In the genomic region with DNA sequence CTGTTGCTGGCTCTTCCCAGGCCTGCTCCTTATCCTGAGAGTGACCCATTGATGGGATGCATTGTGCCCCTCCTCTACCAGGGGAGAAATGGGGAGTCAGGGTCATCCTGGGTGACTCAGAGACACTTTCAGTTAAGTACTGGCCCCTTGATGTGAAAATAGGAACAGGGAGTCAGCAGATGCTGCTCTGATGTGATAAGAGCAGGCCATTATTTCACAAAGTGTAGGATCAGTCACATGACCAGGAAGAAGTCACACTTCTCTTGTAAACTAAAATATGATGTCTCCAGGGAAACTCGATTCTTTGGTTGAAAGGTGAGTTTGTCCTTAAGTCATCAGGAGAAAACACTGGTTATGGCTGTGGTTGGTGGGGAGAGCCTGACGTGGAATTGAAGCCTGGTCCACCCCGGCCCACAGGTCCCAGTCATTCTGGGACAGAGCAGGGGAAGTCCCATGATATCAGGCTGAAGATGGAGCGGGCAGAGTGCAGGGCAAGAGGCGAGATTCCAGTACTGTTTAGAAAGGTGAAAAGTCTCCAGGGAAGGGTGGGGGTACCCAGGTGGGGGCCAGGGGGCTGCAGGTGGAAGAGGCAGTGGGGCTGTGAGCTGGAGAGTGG, we compare ENCODE assay signal across 1 cellular context.
TF ChIP-seq lines count a peak whose summit lies in the region.

No MANE protein-coding gene starts in this region.

TF ChIP-seq in K562, 482 proteins besides CTCF, POLR2A, EP300 and RAD21 (continued from another document and continues in another):
- TF ChIP-seq, protein P1, sequence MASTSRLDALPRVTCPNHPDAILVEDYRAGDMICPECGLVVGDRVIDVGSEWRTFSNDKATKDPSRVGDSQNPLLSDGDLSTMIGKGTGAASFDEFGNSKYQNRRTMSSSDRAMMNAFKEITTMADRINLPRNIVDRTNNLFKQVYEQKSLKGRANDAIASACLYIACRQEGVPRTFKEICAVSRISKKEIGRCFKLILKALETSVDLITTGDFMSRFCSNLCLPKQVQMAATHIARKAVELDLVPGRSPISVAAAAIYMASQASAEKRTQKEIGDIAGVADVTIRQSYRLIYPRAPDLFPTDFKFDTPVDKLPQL (IDR thresholded peaks at IDR 0.05; ENCODE audit: extremely low read depth, insufficient read length), result no peak
- TF ChIP-seq CBFA2T2 (conservative IDR thresholded peaks at IDR 0.05) (0 out of 2 replicates have a peak, but pooled peaks have one; percentile 20), PTBP1 (IDR thresholded peaks at IDR 0.05; ENCODE audit: low read depth, low read length) (no peak), CHD4 (IDR thresholded peaks at IDR 0.05; ENCODE audit: insufficient read depth, insufficient replicate concordance, low read depth, low read length, poor library complexity, severe bottlenecking) (no peak), ZC3H11A (IDR thresholded peaks at IDR 0.05; ENCODE audit: low read depth, low read length) (no peak), HSF4 (CRISPR knock-in tag; IDR thresholded peaks at IDR 0.05; ENCODE audit: borderline replicate concordance) (no peak), COPS2 (conservative IDR thresholded peaks at IDR 0.05) (no peak), CEBPB (tag; IDR thresholded peaks at IDR 0.05) (peak; percentile 37), MIER1 (IDR thresholded peaks at IDR 0.05; ENCODE audit: low read depth) (no peak)
- TF ChIP-seq, protein P2, sequence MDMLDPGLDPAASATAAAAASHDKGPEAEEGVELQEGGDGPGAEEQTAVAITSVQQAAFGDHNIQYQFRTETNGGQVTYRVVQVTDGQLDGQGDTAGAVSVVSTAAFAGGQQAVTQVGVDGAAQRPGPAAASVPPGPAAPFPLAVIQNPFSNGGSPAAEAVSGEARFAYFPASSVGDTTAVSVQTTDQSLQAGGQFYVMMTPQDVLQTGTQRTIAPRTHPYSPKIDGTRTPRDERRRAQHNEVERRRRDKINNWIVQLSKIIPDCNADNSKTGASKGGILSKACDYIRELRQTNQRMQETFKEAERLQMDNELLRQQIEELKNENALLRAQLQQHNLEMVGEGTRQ (CRISPR knock-in tag; IDR thresholded peaks at IDR 0.05), result peak; percentile 52; the same call in 1 of the 2 replicates
- TF ChIP-seq, protein P3, sequence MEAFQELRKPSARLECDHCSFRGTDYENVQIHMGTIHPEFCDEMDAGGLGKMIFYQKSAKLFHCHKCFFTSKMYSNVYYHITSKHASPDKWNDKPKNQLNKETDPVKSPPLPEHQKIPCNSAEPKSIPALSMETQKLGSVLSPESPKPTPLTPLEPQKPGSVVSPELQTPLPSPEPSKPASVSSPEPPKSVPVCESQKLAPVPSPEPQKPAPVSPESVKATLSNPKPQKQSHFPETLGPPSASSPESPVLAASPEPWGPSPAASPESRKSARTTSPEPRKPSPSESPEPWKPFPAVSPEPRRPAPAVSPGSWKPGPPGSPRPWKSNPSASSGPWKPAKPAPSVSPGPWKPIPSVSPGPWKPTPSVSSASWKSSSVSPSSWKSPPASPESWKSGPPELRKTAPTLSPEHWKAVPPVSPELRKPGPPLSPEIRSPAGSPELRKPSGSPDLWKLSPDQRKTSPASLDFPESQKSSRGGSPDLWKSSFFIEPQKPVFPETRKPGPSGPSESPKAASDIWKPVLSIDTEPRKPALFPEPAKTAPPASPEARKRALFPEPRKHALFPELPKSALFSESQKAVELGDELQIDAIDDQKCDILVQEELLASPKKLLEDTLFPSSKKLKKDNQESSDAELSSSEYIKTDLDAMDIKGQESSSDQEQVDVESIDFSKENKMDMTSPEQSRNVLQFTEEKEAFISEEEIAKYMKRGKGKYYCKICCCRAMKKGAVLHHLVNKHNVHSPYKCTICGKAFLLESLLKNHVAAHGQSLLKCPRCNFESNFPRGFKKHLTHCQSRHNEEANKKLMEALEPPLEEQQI (IDR thresholded peaks at IDR 0.05), result no peak
- TF ChIP-seq, protein P4, sequence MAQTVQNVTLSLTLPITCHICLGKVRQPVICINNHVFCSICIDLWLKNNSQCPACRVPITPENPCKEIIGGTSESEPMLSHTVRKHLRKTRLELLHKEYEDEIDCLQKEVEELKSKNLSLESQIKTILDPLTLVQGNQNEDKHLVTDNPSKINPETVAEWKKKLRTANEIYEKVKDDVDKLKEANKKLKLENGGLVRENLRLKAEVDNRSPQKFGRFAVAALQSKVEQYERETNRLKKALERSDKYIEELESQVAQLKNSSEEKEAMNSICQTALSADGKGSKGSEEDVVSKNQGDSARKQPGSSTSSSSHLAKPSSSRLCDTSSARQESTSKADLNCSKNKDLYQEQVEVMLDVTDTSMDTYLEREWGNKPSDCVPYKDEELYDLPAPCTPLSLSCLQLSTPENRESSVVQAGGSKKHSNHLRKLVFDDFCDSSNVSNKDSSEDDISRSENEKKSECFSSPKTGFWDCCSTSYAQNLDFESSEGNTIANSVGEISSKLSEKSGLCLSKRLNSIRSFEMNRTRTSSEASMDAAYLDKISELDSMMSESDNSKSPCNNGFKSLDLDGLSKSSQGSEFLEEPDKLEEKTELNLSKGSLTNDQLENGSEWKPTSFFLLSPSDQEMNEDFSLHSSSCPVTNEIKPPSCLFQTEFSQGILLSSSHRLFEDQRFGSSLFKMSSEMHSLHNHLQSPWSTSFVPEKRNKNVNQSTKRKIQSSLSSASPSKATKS (CRISPR knock-in tag; IDR thresholded peaks at IDR 0.05), result no peak
- TF ChIP-seq, protein P5, sequence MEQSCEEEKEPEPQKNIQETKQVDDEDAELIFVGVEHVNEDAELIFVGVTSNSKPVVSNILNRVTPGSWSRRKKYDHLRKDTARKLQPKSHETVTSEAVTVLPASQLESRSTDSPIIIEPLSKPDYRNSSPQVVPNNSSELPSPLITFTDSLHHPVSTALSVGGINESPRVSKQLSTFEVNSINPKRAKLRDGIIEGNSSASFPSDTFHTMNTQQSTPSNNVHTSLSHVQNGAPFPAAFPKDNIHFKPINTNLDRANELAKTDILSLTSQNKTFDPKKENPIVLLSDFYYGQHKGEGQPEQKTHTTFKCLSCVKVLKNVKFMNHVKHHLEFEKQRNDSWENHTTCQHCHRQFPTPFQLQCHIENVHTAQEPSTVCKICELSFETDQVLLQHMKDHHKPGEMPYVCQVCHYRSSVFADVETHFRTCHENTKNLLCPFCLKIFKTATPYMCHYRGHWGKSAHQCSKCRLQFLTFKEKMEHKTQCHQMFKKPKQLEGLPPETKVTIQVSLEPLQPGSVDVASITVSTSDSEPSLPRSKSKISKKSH (CRISPR knock-in tag; IDR thresholded peaks at IDR 0.05), result no peak
- TF ChIP-seq, protein P6, sequence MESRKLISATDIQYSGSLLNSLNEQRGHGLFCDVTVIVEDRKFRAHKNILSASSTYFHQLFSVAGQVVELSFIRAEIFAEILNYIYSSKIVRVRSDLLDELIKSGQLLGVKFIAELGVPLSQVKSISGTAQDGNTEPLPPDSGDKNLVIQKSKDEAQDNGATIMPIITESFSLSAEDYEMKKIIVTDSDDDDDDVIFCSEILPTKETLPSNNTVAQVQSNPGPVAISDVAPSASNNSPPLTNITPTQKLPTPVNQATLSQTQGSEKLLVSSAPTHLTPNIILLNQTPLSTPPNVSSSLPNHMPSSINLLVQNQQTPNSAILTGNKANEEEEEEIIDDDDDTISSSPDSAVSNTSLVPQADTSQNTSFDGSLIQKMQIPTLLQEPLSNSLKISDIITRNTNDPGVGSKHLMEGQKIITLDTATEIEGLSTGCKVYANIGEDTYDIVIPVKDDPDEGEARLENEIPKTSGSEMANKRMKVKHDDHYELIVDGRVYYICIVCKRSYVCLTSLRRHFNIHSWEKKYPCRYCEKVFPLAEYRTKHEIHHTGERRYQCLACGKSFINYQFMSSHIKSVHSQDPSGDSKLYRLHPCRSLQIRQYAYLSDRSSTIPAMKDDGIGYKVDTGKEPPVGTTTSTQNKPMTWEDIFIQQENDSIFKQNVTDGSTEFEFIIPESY (CRISPR knock-in tag; IDR thresholded peaks at IDR 0.05), result no peak
- TF ChIP-seq, protein P7, sequence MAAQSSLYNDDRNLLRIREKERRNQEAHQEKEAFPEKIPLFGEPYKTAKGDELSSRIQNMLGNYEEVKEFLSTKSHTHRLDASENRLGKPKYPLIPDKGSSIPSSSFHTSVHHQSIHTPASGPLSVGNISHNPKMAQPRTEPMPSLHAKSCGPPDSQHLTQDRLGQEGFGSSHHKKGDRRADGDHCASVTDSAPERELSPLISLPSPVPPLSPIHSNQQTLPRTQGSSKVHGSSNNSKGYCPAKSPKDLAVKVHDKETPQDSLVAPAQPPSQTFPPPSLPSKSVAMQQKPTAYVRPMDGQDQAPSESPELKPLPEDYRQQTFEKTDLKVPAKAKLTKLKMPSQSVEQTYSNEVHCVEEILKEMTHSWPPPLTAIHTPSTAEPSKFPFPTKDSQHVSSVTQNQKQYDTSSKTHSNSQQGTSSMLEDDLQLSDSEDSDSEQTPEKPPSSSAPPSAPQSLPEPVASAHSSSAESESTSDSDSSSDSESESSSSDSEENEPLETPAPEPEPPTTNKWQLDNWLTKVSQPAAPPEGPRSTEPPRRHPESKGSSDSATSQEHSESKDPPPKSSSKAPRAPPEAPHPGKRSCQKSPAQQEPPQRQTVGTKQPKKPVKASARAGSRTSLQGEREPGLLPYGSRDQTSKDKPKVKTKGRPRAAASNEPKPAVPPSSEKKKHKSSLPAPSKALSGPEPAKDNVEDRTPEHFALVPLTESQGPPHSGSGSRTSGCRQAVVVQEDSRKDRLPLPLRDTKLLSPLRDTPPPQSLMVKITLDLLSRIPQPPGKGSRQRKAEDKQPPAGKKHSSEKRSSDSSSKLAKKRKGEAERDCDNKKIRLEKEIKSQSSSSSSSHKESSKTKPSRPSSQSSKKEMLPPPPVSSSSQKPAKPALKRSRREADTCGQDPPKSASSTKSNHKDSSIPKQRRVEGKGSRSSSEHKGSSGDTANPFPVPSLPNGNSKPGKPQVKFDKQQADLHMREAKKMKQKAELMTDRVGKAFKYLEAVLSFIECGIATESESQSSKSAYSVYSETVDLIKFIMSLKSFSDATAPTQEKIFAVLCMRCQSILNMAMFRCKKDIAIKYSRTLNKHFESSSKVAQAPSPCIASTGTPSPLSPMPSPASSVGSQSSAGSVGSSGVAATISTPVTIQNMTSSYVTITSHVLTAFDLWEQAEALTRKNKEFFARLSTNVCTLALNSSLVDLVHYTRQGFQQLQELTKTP (IDR thresholded peaks at IDR 0.05; ENCODE audit: low read depth in 1 of 2, partially characterized antibody in 2 of 2), result no peak
- TF ChIP-seq, protein P8, sequence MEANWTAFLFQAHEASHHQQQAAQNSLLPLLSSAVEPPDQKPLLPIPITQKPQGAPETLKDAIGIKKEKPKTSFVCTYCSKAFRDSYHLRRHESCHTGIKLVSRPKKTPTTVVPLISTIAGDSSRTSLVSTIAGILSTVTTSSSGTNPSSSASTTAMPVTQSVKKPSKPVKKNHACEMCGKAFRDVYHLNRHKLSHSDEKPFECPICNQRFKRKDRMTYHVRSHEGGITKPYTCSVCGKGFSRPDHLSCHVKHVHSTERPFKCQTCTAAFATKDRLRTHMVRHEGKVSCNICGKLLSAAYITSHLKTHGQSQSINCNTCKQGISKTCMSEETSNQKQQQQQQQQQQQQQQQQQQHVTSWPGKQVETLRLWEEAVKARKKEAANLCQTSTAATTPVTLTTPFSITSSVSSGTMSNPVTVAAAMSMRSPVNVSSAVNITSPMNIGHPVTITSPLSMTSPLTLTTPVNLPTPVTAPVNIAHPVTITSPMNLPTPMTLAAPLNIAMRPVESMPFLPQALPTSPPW (CRISPR knock-in tag; IDR thresholded peaks at IDR 0.05), result no peak
- TF ChIP-seq, protein P9, sequence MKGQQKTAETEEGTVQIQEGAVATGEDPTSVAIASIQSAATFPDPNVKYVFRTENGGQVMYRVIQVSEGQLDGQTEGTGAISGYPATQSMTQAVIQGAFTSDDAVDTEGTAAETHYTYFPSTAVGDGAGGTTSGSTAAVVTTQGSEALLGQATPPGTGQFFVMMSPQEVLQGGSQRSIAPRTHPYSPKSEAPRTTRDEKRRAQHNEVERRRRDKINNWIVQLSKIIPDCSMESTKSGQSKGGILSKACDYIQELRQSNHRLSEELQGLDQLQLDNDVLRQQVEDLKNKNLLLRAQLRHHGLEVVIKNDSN (CRISPR knock-in tag; IDR thresholded peaks at IDR 0.05), result peak; percentile 53
- TF ChIP-seq, protein P10, sequence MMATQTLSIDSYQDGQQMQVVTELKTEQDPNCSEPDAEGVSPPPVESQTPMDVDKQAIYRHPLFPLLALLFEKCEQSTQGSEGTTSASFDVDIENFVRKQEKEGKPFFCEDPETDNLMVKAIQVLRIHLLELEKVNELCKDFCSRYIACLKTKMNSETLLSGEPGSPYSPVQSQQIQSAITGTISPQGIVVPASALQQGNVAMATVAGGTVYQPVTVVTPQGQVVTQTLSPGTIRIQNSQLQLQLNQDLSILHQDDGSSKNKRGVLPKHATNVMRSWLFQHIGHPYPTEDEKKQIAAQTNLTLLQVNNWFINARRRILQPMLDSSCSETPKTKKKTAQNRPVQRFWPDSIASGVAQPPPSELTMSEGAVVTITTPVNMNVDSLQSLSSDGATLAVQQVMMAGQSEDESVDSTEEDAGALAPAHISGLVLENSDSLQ (IDR thresholded peaks at IDR 0.05), result no peak
- TF ChIP-seq, protein P11, sequence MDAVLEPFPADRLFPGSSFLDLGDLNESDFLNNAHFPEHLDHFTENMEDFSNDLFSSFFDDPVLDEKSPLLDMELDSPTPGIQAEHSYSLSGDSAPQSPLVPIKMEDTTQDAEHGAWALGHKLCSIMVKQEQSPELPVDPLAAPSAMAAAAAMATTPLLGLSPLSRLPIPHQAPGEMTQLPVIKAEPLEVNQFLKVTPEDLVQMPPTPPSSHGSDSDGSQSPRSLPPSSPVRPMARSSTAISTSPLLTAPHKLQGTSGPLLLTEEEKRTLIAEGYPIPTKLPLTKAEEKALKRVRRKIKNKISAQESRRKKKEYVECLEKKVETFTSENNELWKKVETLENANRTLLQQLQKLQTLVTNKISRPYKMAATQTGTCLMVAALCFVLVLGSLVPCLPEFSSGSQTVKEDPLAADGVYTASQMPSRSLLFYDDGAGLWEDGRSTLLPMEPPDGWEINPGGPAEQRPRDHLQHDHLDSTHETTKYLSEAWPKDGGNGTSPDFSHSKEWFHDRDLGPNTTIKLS (IDR thresholded peaks at IDR 0.05; ENCODE audit: borderline replicate concordance, low read depth), result no peak
- TF ChIP-seq, protein P12, sequence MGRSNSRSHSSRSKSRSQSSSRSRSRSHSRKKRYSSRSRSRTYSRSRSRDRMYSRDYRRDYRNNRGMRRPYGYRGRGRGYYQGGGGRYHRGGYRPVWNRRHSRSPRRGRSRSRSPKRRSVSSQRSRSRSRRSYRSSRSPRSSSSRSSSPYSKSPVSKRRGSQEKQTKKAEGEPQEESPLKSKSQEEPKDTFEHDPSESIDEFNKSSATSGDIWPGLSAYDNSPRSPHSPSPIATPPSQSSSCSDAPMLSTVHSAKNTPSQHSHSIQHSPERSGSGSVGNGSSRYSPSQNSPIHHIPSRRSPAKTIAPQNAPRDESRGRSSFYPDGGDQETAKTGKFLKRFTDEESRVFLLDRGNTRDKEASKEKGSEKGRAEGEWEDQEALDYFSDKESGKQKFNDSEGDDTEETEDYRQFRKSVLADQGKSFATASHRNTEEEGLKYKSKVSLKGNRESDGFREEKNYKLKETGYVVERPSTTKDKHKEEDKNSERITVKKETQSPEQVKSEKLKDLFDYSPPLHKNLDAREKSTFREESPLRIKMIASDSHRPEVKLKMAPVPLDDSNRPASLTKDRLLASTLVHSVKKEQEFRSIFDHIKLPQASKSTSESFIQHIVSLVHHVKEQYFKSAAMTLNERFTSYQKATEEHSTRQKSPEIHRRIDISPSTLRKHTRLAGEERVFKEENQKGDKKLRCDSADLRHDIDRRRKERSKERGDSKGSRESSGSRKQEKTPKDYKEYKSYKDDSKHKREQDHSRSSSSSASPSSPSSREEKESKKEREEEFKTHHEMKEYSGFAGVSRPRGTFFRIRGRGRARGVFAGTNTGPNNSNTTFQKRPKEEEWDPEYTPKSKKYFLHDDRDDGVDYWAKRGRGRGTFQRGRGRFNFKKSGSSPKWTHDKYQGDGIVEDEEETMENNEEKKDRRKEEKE (IDR thresholded peaks at IDR 0.05; ENCODE audit: borderline replicate concordance in 1 of 2, control insufficient read depth in 1 of 2, low read depth in 2 of 2, low read length in 1 of 2), result no peak
